Comparison of ENCODE assay signal across 8 cellular contexts in genomic region chr15:28107111-28107893, GRCh38. TPM values are rescaled to one million over a fixed set of nuclear protein-coding genes. Genes with fewer than 3 reads are reported as not detected.
DNase-seq lines count a peak whose midpoint lies in the region; FAIRE-seq and TF ChIP-seq lines count a peak whose summit lies in the region.

No MANE protein-coding gene starts in this region.

- H3K23ac ChIP-seq in H1 (ENCODE audit: insufficient read length), result no peak overlapping the region

- H3K56ac ChIP-seq in H1 (replicated peaks; ENCODE audit: insufficient read length, low read depth, low read length), result no peak overlapping the region

- TF ChIP-seq RAD21 in H1 (IDR thresholded peaks at IDR 0.05 in 1 of 2, conservative IDR thresholded peaks at IDR 0.05 in 1 of 2; ENCODE audit: low read depth in 2 of 2, low read length in 2 of 2), result no peak

- H3K36me3 ChIP-seq in H1 (ENCODE audit: control insufficient read depth in 2 of 4, insufficient read depth in 4 of 4, low read length in 3 of 4), result peaks cover 4 to 14% (median 9%) of the 10 kb centered on the region in 4 experiments; a peak in 7 of 8 replicates
- peaks cover 0 to 12% of the 10 kb centered on the region in 2 donors for H3K36me3 ChIP-seq in vagina

- peak overlapping the region; percentile 82 for H3K4me3 Mint-ChIP-seq in mesothelial cell of epicardium

- H2BK15ac ChIP-seq in H1 (ENCODE audit: low read length), result no peak overlapping the region

- intact Hi-C loops in vagina (cut with DNase I), result no loop called here

- peaks cover 10% of the 10 kb centered on the region for H3K4me1 Mint-ChIP-seq in mesothelial cell of epicardium

- peak overlapping the region; percentile 81 to 96 for H3K4me2 ChIP-seq in H1 (ENCODE audit: insufficient read depth in 1 of 2, low read depth in 2 of 2, low read length in 2 of 2)

- H2BK120ac ChIP-seq in H1 (replicated peaks; ENCODE audit: low read depth, low read length), result no peak overlapping the region

- 6% methylated on average over 49 of the region's 62 CpGs; no CpG with 5 or more reads in 1 of the 2 experiments for WGBS in H1 (ENCODE audit: extremely low coverage in 1 of 2, insufficient coverage in 1 of 2, insufficient read length in 1 of 2, insufficient replicate concordance in 2 of 2, low coverage in 1 of 2, low lambda C conversion rate in 2 of 2, missing lambda C conversion rate in 1 of 2), 2 experiments

- no peak overlapping the region for H2BK12ac ChIP-seq in H1 (ENCODE audit: low read depth, low read length)

- no peak overlapping the region for H3K14ac ChIP-seq in H1 (ENCODE audit: insufficient read length)

- POLR2A ChIA-PET in H1 (lab: Charles Lee; ENCODE audit: partially characterized antibody), result interaction anchor here (2.1 kb wide), 1 partner anchor 12 kb away, joined by 7 read pairs; no protein-coding TSS in a partner anchor

- TF ChIP-seq POLR2A in H1 (IDR thresholded peaks at IDR 0.05; ENCODE audit: control extremely low read depth in 1 of 2, low read depth in 2 of 2, low read length in 2 of 2), result no peak
- no peak for TF ChIP-seq POLR2A in vagina (IDR thresholded peaks at IDR 0.05)

- no peak overlapping the region for H3K27ac ChIP-seq in H1 (ENCODE audit: low read depth, low read length)
- H3K27ac ChIP-seq in vagina, result peak overlapping the region; percentile 4

- CTCF ChIA-PET in H1 (lab: Charles Lee; ENCODE audit: partially characterized antibody), result interaction anchor here (1.8 to 3.2 kb wide), 3 partner anchors 9 to 19 kb away, joined by 6 to 14 read pairs (median 9); partner anchors contain the start of gene OCA2

- FAIRE-seq in H1 (lab: Jason Lieb, UNC) (no peak), D721Med (lab: Jason Lieb, UNC) (no peak)

- no peak for TF ChIP-seq EP300 in H1 (IDR thresholded peaks at IDR 0.05; ENCODE audit: borderline replicate concordance in 1 of 2, low read depth in 2 of 2, low read length in 2 of 2)

- no peak overlapping the region for H3K9ac ChIP-seq in H1 (replicated peaks in 1 of 4; ENCODE audit: extremely low read depth in 1 of 4, low read depth in 3 of 4, low read length in 3 of 4)

- peak overlapping the region; percentile 42; the same call in 1 of the 2 replicates for H2AFZ ChIP-seq in H1 (ENCODE audit: low read length)

- H3K4me3 ChIP-seq in H1 (ENCODE audit: extremely low read depth in 1 of 4, insufficient read depth in 2 of 4, low read depth in 3 of 4, low read length in 4 of 4) (peak overlapping the region; percentile 56 to 72 (median 59)), vagina (peak overlapping the region; percentile 54 to 80)

- peaks cover 14% of the 10 kb centered on the region for H3K36me3 Mint-ChIP-seq in mesothelial cell of epicardium

- no peaks in the 10 kb centered on the region for H3K9me3 Mint-ChIP-seq in mesothelial cell of epicardium

- H3K4me1 ChIP-seq in H1 (replicated peaks in 1 of 4; ENCODE audit: control insufficient read depth in 3 of 4, insufficient read depth in 4 of 4, low read length in 3 of 4), result peaks cover 0 to 7% (median 2%) of the 10 kb centered on the region in 4 experiments; a peak in 3 of 7 replicates
- peaks cover 16% of the 10 kb centered on the region for H3K4me1 ChIP-seq in vagina

- H3K18ac ChIP-seq in H1 (ENCODE audit: extremely low read depth, low read length), result no peak overlapping the region; the same call in 1 of the 2 replicates

- H3K79me2 ChIP-seq in H1 (ENCODE audit: control insufficient read depth in 1 of 2, insufficient read depth in 2 of 2, low read length in 2 of 2), result no peaks in the 10 kb centered on the region

- peak; percentile 27 for DNase-seq in stimulated activated CD4-positive, alpha-beta T cell treated with anti-CD3 and anti-CD28 coated beads, Interleukin-15, amount 100 ng/mL, for 24 hours
- no peak for DNase-seq in stimulated activated CD4-positive, alpha-beta T cell treated with anti-CD3 and anti-CD28 coated beads, Interleukin-1b, Interleukin-23, amount 100 ng/mL, for 48 hours
- peak in 1 of 2 experiments; percentile 74 for DNase-seq in H1 (ENCODE audit: low read depth in 1 of 2, low spot score in 2 of 2)
- peak in 1 of 2 experiments; percentile 56 for DNase-seq in mesothelial cell of epicardium (ENCODE audit: low spot score in 2 of 2, unreplicated experiment in 2 of 2)
- DNase-seq in vagina (ENCODE audit: extremely low spot score in 2 of 2), result no peak
- DNase-seq in D721Med (ENCODE audit: insufficient read length, low spot score), result no peak
- no peak for DNase-seq in DMS79 treated with DMSO at 0.1 percent for 48 hours (lab: John Stamatoyannopoulos, UW)
- no peak for DNase-seq in RKO (ENCODE audit: low spot score)

- no peak overlapping the region for H3K27ac Mint-ChIP-seq in mesothelial cell of epicardium

- H4K5ac ChIP-seq in H1 (ENCODE audit: insufficient read length, low read depth, low read length), result no peak overlapping the region

- H3K27me3 ChIP-seq in H1 (replicated peaks in 1 of 4; ENCODE audit: control insufficient read depth in 3 of 4, extremely low read depth in 1 of 4, insufficient read depth in 3 of 4, low read length in 3 of 4) (peaks cover 9 to 29% (median 26%) of the 10 kb centered on the region in 4 experiments; a peak in 6 of 7 replicates), vagina (no peaks in the 10 kb centered on the region)

- peaks cover 0 to 17% of the 10 kb centered on the region in 2 experiments for H4K20me1 ChIP-seq in H1 (replicated peaks in 1 of 2; ENCODE audit: control insufficient read depth in 1 of 2, insufficient read depth in 2 of 2, low read length in 2 of 2)

- H3K4ac ChIP-seq in H1 (replicated peaks; ENCODE audit: insufficient read length, low read depth, low read length), result no peak overlapping the region

- peaks cover 29% of the 10 kb centered on the region; the same call in 1 of the 2 replicates for H3K23me2 ChIP-seq in H1 (ENCODE audit: low read depth, low read length)

- peaks cover 52% of the 10 kb centered on the region for H3K27me3 Mint-ChIP-seq in mesothelial cell of epicardium (ENCODE audit: low read depth)

- no peak overlapping the region for H4K91ac ChIP-seq in H1 (replicated peaks; ENCODE audit: insufficient read length, low read length)

- no peaks in the 10 kb centered on the region; a peak in 1 of 4 replicates for H3K9me3 ChIP-seq in H1 (ENCODE audit: insufficient read depth in 2 of 2, low read depth in 1 of 2, low read length in 1 of 2)
- no peaks in the 10 kb centered on the region for H3K9me3 ChIP-seq in vagina

- peak overlapping the region; percentile 80 for H4K8ac ChIP-seq in H1 (ENCODE audit: extremely low read depth, insufficient read depth, low read length)

- no peak overlapping the region for H2BK20ac ChIP-seq in H1 (ENCODE audit: low read length)

- no peak for TF ChIP-seq CTCF in H1 (IDR thresholded peaks at IDR 0.05; ENCODE audit: control extremely low read depth in 1 of 3, insufficient read depth in 1 of 3, low read depth in 1 of 3, low read length in 3 of 3)
- TF ChIP-seq CTCF in mesothelial cell of epicardium (IDR thresholded peaks at IDR 0.05; ENCODE audit: unreplicated experiment), result no peak
- TF ChIP-seq CTCF in vagina (IDR thresholded peaks at IDR 0.05), result no peak
- no peak for TF ChIP-seq CTCF in D721Med (IDR thresholded peaks at IDR 0.05; ENCODE audit: insufficient read depth, missing control alignments)

- no peaks in the 10 kb centered on the region; the same call in 1 of the 2 replicates for H3K79me1 ChIP-seq in H1 (ENCODE audit: low read depth, low read length)

- no peak overlapping the region for H2BK5ac ChIP-seq in H1 (ENCODE audit: low read depth, low read length)

- no peak overlapping the region for H2AK5ac ChIP-seq in H1 (ENCODE audit: low read depth, low read length)

TF ChIP-seq in H1, 55 proteins besides CTCF, POLR2A, EP300 and RAD21:
- TF ChIP-seq RNF2 (IDR thresholded peaks at IDR 0.05; ENCODE audit: borderline replicate concordance, low read depth, low read length, missing control alignments, poor library complexity, severe bottlenecking), result peak; percentile 48
- peak; percentile 45; the same call in 1 of the 2 replicates for TF ChIP-seq MAX (IDR thresholded peaks at IDR 0.05)
- no peak for TF ChIP-seq HDAC2 (IDR thresholded peaks at IDR 0.05; ENCODE audit: borderline replicate concordance in 1 of 2, low read depth in 2 of 2, low read length in 2 of 2)
- peak; percentile 56 for TF ChIP-seq ASH2L (IDR thresholded peaks at IDR 0.05; ENCODE audit: low read length)
- TF ChIP-seq SIRT6 (IDR thresholded peaks at IDR 0.05; ENCODE audit: low read length), result no peak
- TF ChIP-seq EZH2 (IDR thresholded peaks at IDR 0.05; ENCODE audit: low read depth, low read length, severe bottlenecking), result peak; percentile 96
- no peak for TF ChIP-seq RXRA (IDR thresholded peaks at IDR 0.05; ENCODE audit: insufficient read depth, low read depth, low read length)
- TF ChIP-seq SUZ12 (IDR thresholded peaks at IDR 0.05; ENCODE audit: low read length), result peak; percentile 95
- TF ChIP-seq PHF8 (conservative IDR thresholded peaks at IDR 0.05; ENCODE audit: low read depth, low read length), result no peak
- no peak for TF ChIP-seq NANOG (IDR thresholded peaks at IDR 0.05; ENCODE audit: insufficient read depth, low read depth, low read length, poor library complexity, severe bottlenecking)
- TF ChIP-seq BACH1 (IDR thresholded peaks at IDR 0.05; ENCODE audit: low read length), result no peak
- TF ChIP-seq E2F6 (IDR thresholded peaks at IDR 0.05), result peak; percentile 78

RNA-seq across cellular contexts. Expression of gene OCA2, which starts 8.2 kb away (rescaled TPM):
- 0.20 and 0.57 TPM in 2 replicates for total RNA-seq in H1 (2021; fragmentation: NEBNext Ultra II Directional; extraction: Animal tissue kit (Norgen Biotek cat#: 25700))
- polyA plus RNA-seq in H1 (2011; rRNA removed), result 0.20 and 0.36 TPM in 2 replicates
- polyA plus RNA-seq in H1 (2011; cell fraction: cytosol; rRNA removed), result 0.26 TPM
- polyA plus RNA-seq in H1 (2011; cell fraction: nucleus; rRNA removed), result 0.40 TPM
- 0.12 to 0.29 TPM (median 0.23 TPM) in 4 replicates for polyA plus RNA-seq in H1 (2012, experiment 1 of 2)
- 0.09 TPM for polyA plus RNA-seq in H1 (2012, experiment 2 of 2)
- 0.30 TPM for polyA plus RNA-seq in H1 (2013, experiment 1 of 2)
- polyA plus RNA-seq in H1 (2013, experiment 2 of 2), result 0.33 TPM
- polyA minus RNA-seq in H1 (2011; rRNA and poly(A)+ RNA removed), result 0.17 and 0.28 TPM in 2 replicates
- not detected for polyA minus RNA-seq in H1 (2011; cell fraction: cytosol; rRNA and poly(A)+ RNA removed)
- polyA minus RNA-seq in H1 (2011; cell fraction: nucleus; rRNA and poly(A)+ RNA removed), result 1.00 TPM
- total RNA-seq in mesothelial cell of epicardium, result 1.0 to 2.0 TPM (median 1.5 TPM) in 3 replicates
- 0.25 TPM for total RNA-seq in vagina
